In genomic region chr4:150173420-150173819, GRCh38 we compare ENCODE assay signal across 15 cellular contexts.
DNase-seq lines count a peak whose midpoint lies in the region; ATAC-seq and TF ChIP-seq lines count a peak whose summit lies in the region.
"Had no signal": no experiment of that assay in that cellular context is flagged by ENCODE, and none has a peak within 500 bp of the region (broad histone marks: within the 10 kb centered on the region; RNA-seq: fewer than 3 reads in every experiment).

No MANE protein-coding gene starts in this region.

- no peaks in the 10 kb centered on the region for H3K9me3 ChIP-seq in right cardiac atrium (ENCODE audit: control insufficient read depth, low read length)
- H3K9me3 ChIP-seq: neutrophil had no signal

- H3K4me3 ChIP-seq in right cardiac atrium (ENCODE audit: low read length) = no peak overlapping the region

- WGBS in right cardiac atrium = 43% methylated on average over 1 of the region's 1 CpG

- H3K27ac ChIP-seq in angular gyrus (ENCODE audit: low read depth, low read length) = peak overlapping the region; percentile 52
- H3K27ac ChIP-seq in right cardiac atrium (ENCODE audit: low read length) = peak overlapping the region; percentile 29
- H3K27ac ChIP-seq: neutrophil had no signal

- in situ Hi-C loops in G401 (cut with HindIII; ENCODE audit: low sequenced_read_pairs) = no loop called here

- H3K4me1 ChIP-seq in right cardiac atrium (ENCODE audit: control insufficient read depth, insufficient read depth, low read length) = peaks cover 12% of the 10 kb centered on the region

- H3K27me3 ChIP-seq in right cardiac atrium (ENCODE audit: control insufficient read depth, insufficient read depth) = no peaks in the 10 kb centered on the region
- H3K27me3 ChIP-seq: neutrophil had no signal

- peak; percentile 15 to 30 for ATAC-seq in right cardiac atrium
- ATAC-seq: stimulated activated memory B cell treated with anti-CD40 and anti-IgM and Interleukin-4, amounts not matched to agents 10 μg/mL and 1 μg/mL and 100 μg/mL, for 72 hours had no signal

- peak; percentile 51 for DNase-seq in G401 (ENCODE audit: low spot score)
- no peak for DNase-seq in right cardiac atrium
- peak; percentile 64 for DNase-seq in pons (ENCODE audit: low spot score)
- no peak for DNase-seq in MV-4-11 (lab: John Stamatoyannopoulos, UW)
- DNase-seq in activated naive CD4-positive, alpha-beta T cell (lab: John Stamatoyannopoulos, UW) = no peak
- no peak for DNase-seq in erythroblast (lab: John Stamatoyannopoulos, UW)
- no peak for DNase-seq in ureter (ENCODE audit: low spot score)
- DNase-seq: activated naive CD4-positive, alpha-beta T cell treated with anti-CD3 and anti-CD28 coated beads, Interleukin-2, amount 50 U/mL, for 16 hours; CD4-positive, alpha-beta memory T cell; islet precursor cell; NCI-H1105 treated with DMSO at 0.1 percent for 48 hours; SHP77 treated with DMSO at 0.1 percent for 48 hours had no signal

- intact Hi-C loops in right cardiac atrium (cut with DNase I) = no loop called here

- no peak for TF ChIP-seq POLR2A in erythroblast (IDR thresholded peaks at IDR 0.05; ENCODE audit: low read length)

Comparison
In these comparisons a context has a peak if more than half of its experiments do, and no peak if none do; other contexts are left out.
1. DNase-seq: peak in G401 (single experiment) and pons (single experiment); none in right cardiac atrium (0 of 3), MV-4-11 (single experiment), activated naive CD4-positive, alpha-beta T cell (0 of 4), erythroblast (0 of 2) and ureter (single experiment).